ENCODE assay signal across 1 cellular context in genomic region chr20:62530643-62531032, GRCh38.
A peak's percentile ranks its signal among the peaks of the same experiment; 100 is the strongest.
TF ChIP-seq lines count a peak whose summit lies in the region.

No MANE protein-coding gene starts in this region.

TF ChIP-seq in K562, 482 proteins besides CTCF, POLR2A, EP300 and RAD21 (continued from another document and continues in another):
- TF ChIP-seq GTF3C2 (IDR thresholded peaks at IDR 0.05; ENCODE audit: borderline replicate concordance, extremely low read depth, insufficient read length): no peak
- no peak for TF ChIP-seq CGGBP1 (CRISPR knock-in tag; IDR thresholded peaks at IDR 0.05)
- no peak for TF ChIP-seq MEIS2 (IDR thresholded peaks at IDR 0.05; ENCODE audit: partially characterized antibody)
- TF ChIP-seq SAFB (IDR thresholded peaks at IDR 0.05; ENCODE audit: borderline replicate concordance, low read depth, low read length): no peak
- TF ChIP-seq MIER1 (IDR thresholded peaks at IDR 0.05; ENCODE audit: low read depth): peak; percentile 89
- no peak for TF ChIP-seq MYC (IDR thresholded peaks at IDR 0.05; ENCODE audit: low read depth, low read length)
- 0 out of 2 replicates have a peak, but pooled peaks have one; percentile 3 for TF ChIP-seq MYC (CRISPR knock-in tag; IDR thresholded peaks at IDR 0.05; ENCODE audit: borderline replicate concordance, low read depth)
- TF ChIP-seq DACH1 (IDR thresholded peaks at IDR 0.05; ENCODE audit: partially characterized antibody): peak; percentile 4
- TF ChIP-seq XRCC3 (IDR thresholded peaks at IDR 0.05): no peak
- no peak for TF ChIP-seq EZH2 (IDR thresholded peaks at IDR 0.05; ENCODE audit: borderline replicate concordance, low read depth, low read length)
- no peak for TF ChIP-seq ZNF239 (CRISPR knock-in tag; IDR thresholded peaks at IDR 0.05)
- TF ChIP-seq ZNF143 (CRISPR knock-in tag; IDR thresholded peaks at IDR 0.05): no peak
- no peak for TF ChIP-seq ZNF24 (IDR thresholded peaks at IDR 0.05)
- no peak for TF ChIP-seq TAF1 (IDR thresholded peaks at IDR 0.05; ENCODE audit: control insufficient read depth, extremely low read depth, insufficient read depth, low read length, severe bottlenecking)
- TF ChIP-seq KHSRP (IDR thresholded peaks at IDR 0.05): no peak
- no peak for TF ChIP-seq HDAC8 (tag; IDR thresholded peaks at IDR 0.05)
- TF ChIP-seq ARID4B (CRISPR knock-in tag; IDR thresholded peaks at IDR 0.05): no peak
- no peak for TF ChIP-seq KLF10 (CRISPR knock-in tag; IDR thresholded peaks at IDR 0.05)
- TF ChIP-seq PHF20 (IDR thresholded peaks at IDR 0.05; ENCODE audit: partially characterized antibody): no peak
- TF ChIP-seq MYNN (IDR thresholded peaks at IDR 0.05): no peak
- TF ChIP-seq MYNN (CRISPR knock-in tag; IDR thresholded peaks at IDR 0.05): no peak
- no peak for TF ChIP-seq RNF219 (CRISPR knock-in tag; IDR thresholded peaks at IDR 0.05)
- TF ChIP-seq RERE (CRISPR knock-in tag; IDR thresholded peaks at IDR 0.05; ENCODE audit: borderline replicate concordance): no peak
- TF ChIP-seq GTF2F1 (IDR thresholded peaks at IDR 0.05; ENCODE audit: low read depth, low read length): no peak
- TF ChIP-seq SRSF3 (IDR thresholded peaks at IDR 0.05; ENCODE audit: insufficient read depth, low read length): no peak
- TF ChIP-seq IRF2 (CRISPR knock-in tag; IDR thresholded peaks at IDR 0.05): no peak
- TF ChIP-seq GATAD2A (IDR thresholded peaks at IDR 0.05): no peak
- no peak for TF ChIP-seq HIVEP1 (CRISPR knock-in tag; IDR thresholded peaks at IDR 0.05)
- TF ChIP-seq E2F3 (CRISPR knock-in tag; IDR thresholded peaks at IDR 0.05): no peak
- TF ChIP-seq TCF3 (CRISPR knock-in tag; IDR thresholded peaks at IDR 0.05): peak; percentile 60
- no peak for TF ChIP-seq FUS (optimal IDR thresholded peaks at IDR 0.05; ENCODE audit: low read depth, low read length)
- no peak for TF ChIP-seq FIP1L1 (IDR thresholded peaks at IDR 0.05; ENCODE audit: low read depth, low read length, poor library complexity, severe bottlenecking)
- no peak for TF ChIP-seq CLOCK (CRISPR knock-in tag; IDR thresholded peaks at IDR 0.05; ENCODE audit: borderline replicate concordance)
- TF ChIP-seq NFRKB (IDR thresholded peaks at IDR 0.05; ENCODE audit: low read depth): no peak
- TF ChIP-seq ZBED1 (IDR thresholded peaks at IDR 0.05): no peak
- TF ChIP-seq ZNF699 (CRISPR knock-in tag; IDR thresholded peaks at IDR 0.05; ENCODE audit: insufficient replicate concordance): no peak
- peak; percentile 19 for TF ChIP-seq KDM5B (IDR thresholded peaks at IDR 0.05; ENCODE audit: insufficient replicate concordance, low read depth, low read length)
- no peak for TF ChIP-seq HMGXB4 (CRISPR knock-in tag; IDR thresholded peaks at IDR 0.05)
- no peak for TF ChIP-seq SMARCC2 (IDR thresholded peaks at IDR 0.05; ENCODE audit: low read depth)
- TF ChIP-seq ETS2 (tag; IDR thresholded peaks at IDR 0.05; ENCODE audit: borderline replicate concordance, poor library complexity, severe bottlenecking): no peak
- no peak for TF ChIP-seq ZNF384 (IDR thresholded peaks at IDR 0.05; ENCODE audit: low read depth, low read length)
- no peak for TF ChIP-seq MTF1 (CRISPR knock-in tag; IDR thresholded peaks at IDR 0.05; ENCODE audit: borderline replicate concordance)
- TF ChIP-seq PHB (CRISPR knock-in tag; IDR thresholded peaks at IDR 0.05): no peak
- no peak for TF ChIP-seq BHLHE40 (IDR thresholded peaks at IDR 0.05; ENCODE audit: low read length)
